In genomic region chr4:13627606-13628301, GRCh38 we compare ENCODE assay signal across 1 cellular context.
A peak's percentile ranks its signal among the peaks of the same experiment; 100 is the strongest.
TF ChIP-seq lines count a peak whose summit lies in the region.

TSS of gene BOD1L1 (minus strand) at chr4:13627725. CDS start at chr4:13627587, 138 bp downstream.

TF ChIP-seq in K562, 482 proteins besides CTCF, POLR2A, EP300 and RAD21 (continued from another document and continues in another):
- TF ChIP-seq ZBTB2 (IDR thresholded peaks at IDR 0.05) (peak; percentile 70), SUPT5H (IDR thresholded peaks at IDR 0.05) (peak; percentile 90), ELF2 (CRISPR knock-in tag; IDR thresholded peaks at IDR 0.05) (peak; percentile 90), CGGBP1 (CRISPR knock-in tag; IDR thresholded peaks at IDR 0.05) (no peak), ZNF639 (CRISPR knock-in tag; conservative IDR thresholded peaks at IDR 0.05 in 1 of 2, IDR thresholded peaks at IDR 0.05 in 1 of 2) (peak in 1 of 2 experiments; percentile 97; a peak in 2 of 4 replicates), YY1 (IDR thresholded peaks at IDR 0.05; ENCODE audit: borderline replicate concordance in 1 of 3, control insufficient read depth in 1 of 3, extremely low read depth in 1 of 3, insufficient read depth in 3 of 3, insufficient read length in 1 of 3, insufficient replicate concordance in 2 of 3, low read depth in 1 of 3, low read length in 2 of 3) (peak in 2 of 3 experiments; percentile 66 to 79), AFF4 (CRISPR knock-in tag; IDR thresholded peaks at IDR 0.05) (0 out of 2 replicates have a peak, but pooled peaks have one; percentile 44), PML (IDR thresholded peaks at IDR 0.05; ENCODE audit: low read length) (peak; percentile 52; the same call in 1 of the 2 replicates), KDM5B (IDR thresholded peaks at IDR 0.05; ENCODE audit: insufficient replicate concordance, low read depth, low read length) (peak; percentile 81), ZNF778 (CRISPR knock-in tag; IDR thresholded peaks at IDR 0.05) (no peak), HCFC1 (IDR thresholded peaks at IDR 0.05; ENCODE audit: low read depth, low read length) (peak; percentile 86), ATF1 (CRISPR knock-in tag; IDR thresholded peaks at IDR 0.05) (peak; percentile 75), ATF1 (tag; IDR thresholded peaks at IDR 0.05) (peak; percentile 96), RB1 (IDR thresholded peaks at IDR 0.05; ENCODE audit: low read depth) (peak; percentile 78), POU5F1 (IDR thresholded peaks at IDR 0.05; ENCODE audit: borderline replicate concordance, low read depth, low read length, partially characterized antibody) (peak; percentile 95), ZEB2 (IDR thresholded peaks at IDR 0.05) (no peak), PHF8 (IDR thresholded peaks at IDR 0.05; ENCODE audit: borderline replicate concordance, low read length) (peak; percentile 91), MTA1 (IDR thresholded peaks at IDR 0.05; ENCODE audit: borderline replicate concordance) (peak; percentile 96), GABPB1 (CRISPR knock-in tag; IDR thresholded peaks at IDR 0.05) (peak; percentile 95), ARID1B (IDR thresholded peaks at IDR 0.05) (peak; percentile 17; the same call in 1 of the 2 replicates), XRCC5 (IDR thresholded peaks at IDR 0.05; ENCODE audit: low read depth, low read length) (peak; percentile 60; the same call in 1 of the 2 replicates), POLR2G (IDR thresholded peaks at IDR 0.05; ENCODE audit: low read depth, low read length) (peak; percentile 94), IRF2 (CRISPR knock-in tag; IDR thresholded peaks at IDR 0.05) (no peak), ATF4 (CRISPR knock-in tag; IDR thresholded peaks at IDR 0.05) (no peak; the same call in 1 of the 2 replicates), SIN3A (IDR thresholded peaks at IDR 0.05; ENCODE audit: borderline replicate concordance in 2 of 2, control insufficient read depth in 1 of 2, low read depth in 2 of 2, low read length in 2 of 2) (peak; percentile 59 to 74; a peak in 2 of 4 replicates), CHAMP1 (IDR thresholded peaks at IDR 0.05) (peak; percentile 17; the same call in 1 of the 2 replicates), CBX8 (IDR thresholded peaks at IDR 0.05; ENCODE audit: borderline replicate concordance, extremely low read depth, low read depth, low read length, poor library complexity, severe bottlenecking) (no peak), KLF1 (tag; IDR thresholded peaks at IDR 0.05) (0 out of 2 replicates have a peak, but pooled peaks have one; percentile 59), ZNF121 (CRISPR knock-in tag; conservative IDR thresholded peaks at IDR 0.05) (peak; percentile 86), MEIS2 (IDR thresholded peaks at IDR 0.05; ENCODE audit: partially characterized antibody) (peak; percentile 41), ZNF395 (CRISPR knock-in tag; IDR thresholded peaks at IDR 0.05) (peak; percentile 88; the same call in 1 of the 2 replicates), CTCFL (IDR thresholded peaks at IDR 0.05; ENCODE audit: borderline replicate concordance, insufficient read depth, low read depth, low read length, poor library complexity, severe bottlenecking) (peak; percentile 79), PKNOX1 (IDR thresholded peaks at IDR 0.05) (no peak; the same call in 1 of the 2 replicates), NBN (IDR thresholded peaks at IDR 0.05; ENCODE audit: low read depth) (peak; percentile 65; the same call in 1 of the 2 replicates), LCOR (CRISPR knock-in tag; IDR thresholded peaks at IDR 0.05) (no peak; the same call in none of the 2 replicates), POLR2H (tag; IDR thresholded peaks at IDR 0.05; ENCODE audit: low read depth) (peak; percentile 81), ZNF586 (CRISPR knock-in tag; conservative IDR thresholded peaks at IDR 0.05) (no peak), ZNF766 (CRISPR knock-in tag; conservative IDR thresholded peaks at IDR 0.05) (peak; percentile 74), ZNF511 (CRISPR knock-in tag; IDR thresholded peaks at IDR 0.05) (peak; percentile 63; the same call in 1 of the 2 replicates), ZBTB7A (IDR thresholded peaks at IDR 0.05; ENCODE audit: borderline replicate concordance, control insufficient read depth, low read depth, low read length) (peak; percentile 75; the same call in 1 of the 2 replicates), FIP1L1 (IDR thresholded peaks at IDR 0.05; ENCODE audit: low read depth, low read length, poor library complexity, severe bottlenecking) (peak; percentile 75), SMAD3 (CRISPR knock-in tag; conservative IDR thresholded peaks at IDR 0.05) (no peak), PHF20 (IDR thresholded peaks at IDR 0.05; ENCODE audit: partially characterized antibody) (peak; percentile 97), RCOR1 (IDR thresholded peaks at IDR 0.05; ENCODE audit: borderline replicate concordance in 1 of 2, low read depth in 2 of 2, low read length in 2 of 2) (peak in 1 of 2 experiments; percentile 48; a peak in 1 of 4 replicates), JUND (IDR thresholded peaks at IDR 0.05; ENCODE audit: borderline replicate concordance, low read depth, low read length) (peak; percentile 82), JUND (tag; IDR thresholded peaks at IDR 0.05; ENCODE audit: borderline replicate concordance, low read depth, low read length) (peak; percentile 64; the same call in 1 of the 3 replicates), MAFG (tag; conservative IDR thresholded peaks at IDR 0.05) (no peak), SOX6 (IDR thresholded peaks at IDR 0.05) (peak; percentile 70), ZBED1 (IDR thresholded peaks at IDR 0.05) (peak; percentile 99), JUN (IDR thresholded peaks at IDR 0.05; ENCODE audit: borderline replicate concordance, low read depth, low read length) (peak; percentile 60; the same call in 1 of the 2 replicates), JUN (CRISPR knock-in tag; IDR thresholded peaks at IDR 0.05; ENCODE audit: borderline replicate concordance) (no peak)
